ENCODE assay signal across 1 cellular context in the genomic region with DNA sequence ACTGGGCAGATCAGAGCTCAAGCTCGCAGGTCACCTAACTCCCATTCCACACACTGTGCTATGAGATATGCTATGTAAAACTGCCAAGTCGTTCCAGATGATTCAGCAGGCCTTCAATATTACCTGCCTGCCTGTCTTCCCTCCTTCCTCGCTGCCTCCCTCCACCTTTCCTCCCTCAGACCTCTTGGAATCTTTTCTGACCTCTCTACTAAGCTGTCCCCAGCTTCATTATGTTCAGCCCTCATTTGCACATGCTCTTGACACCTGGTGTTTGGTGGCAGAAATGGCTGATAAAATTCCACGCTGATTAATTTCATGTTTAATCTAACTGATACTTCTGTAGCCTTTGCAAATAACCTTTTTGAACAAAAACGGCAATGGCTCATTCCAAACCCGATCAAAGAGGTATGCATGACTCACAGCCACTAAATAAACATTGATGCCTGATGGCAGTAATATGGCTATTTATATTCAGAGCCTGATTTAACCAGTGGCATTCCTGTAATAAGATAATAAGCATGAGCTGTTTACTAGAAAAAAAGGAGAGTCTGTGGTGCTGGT.
TF ChIP-seq lines count a peak whose summit lies in the region.

No MANE protein-coding gene starts in this region.

TF ChIP-seq in HepG2, 621 proteins besides CTCF, POLR2A, EP300 and RAD21 (continued from another document and continues in another):
- TF ChIP-seq HNF1B (CRISPR knock-in tag; IDR thresholded peaks at IDR 0.05) (peak; percentile 47; the same call in 1 of the 2 replicates), NR2F1 (CRISPR knock-in tag; IDR thresholded peaks at IDR 0.05) (peak in 1 of 2 experiments; percentile 37; a peak in 1 of 4 replicates), DNMT3B (CRISPR knock-in tag; conservative IDR thresholded peaks at IDR 0.05) (0 out of 2 replicates have a peak, but pooled peaks have one; percentile 21), ZNF160 (CRISPR knock-in tag; IDR thresholded peaks at IDR 0.05) (no peak), ZNF816 (CRISPR knock-in tag; IDR thresholded peaks at IDR 0.05; ENCODE audit: borderline replicate concordance) (peak; percentile 32), XRCC5 (optimal IDR thresholded peaks at IDR 0.05; ENCODE audit: low read length) (peak; percentile 20), ATF3 (CRISPR knock-in tag; IDR thresholded peaks at IDR 0.05) (peak; percentile 66; the same call in 1 of the 2 replicates), ZNF382 (CRISPR knock-in tag; IDR thresholded peaks at IDR 0.05; ENCODE audit: borderline replicate concordance) (no peak), CREM (IDR thresholded peaks at IDR 0.05) (peak; percentile 21; the same call in 1 of the 2 replicates), CREM (CRISPR knock-in tag; IDR thresholded peaks at IDR 0.05) (no peak), HOMEZ (CRISPR knock-in tag; IDR thresholded peaks at IDR 0.05; ENCODE audit: low read depth) (peak; percentile 75; the same call in 1 of the 2 replicates), ZNF850 (CRISPR knock-in tag; conservative IDR thresholded peaks at IDR 0.05) (no peak), PRDM10 (CRISPR knock-in tag; IDR thresholded peaks at IDR 0.05; ENCODE audit: low read depth) (peak; percentile 53; the same call in 1 of the 2 replicates), TBX2 (CRISPR knock-in tag; IDR thresholded peaks at IDR 0.05; ENCODE audit: borderline replicate concordance) (peak; percentile 71), ZIK1 (CRISPR knock-in tag; IDR thresholded peaks at IDR 0.05; ENCODE audit: borderline replicate concordance, low read depth) (no peak), MAX (IDR thresholded peaks at IDR 0.05) (peak; percentile 33; the same call in 1 of the 2 replicates), ZNF350 (CRISPR knock-in tag; IDR thresholded peaks at IDR 0.05; ENCODE audit: borderline replicate concordance, low read depth) (no peak), FOXA3 (CRISPR knock-in tag; IDR thresholded peaks at IDR 0.05) (peak; percentile 79), SOX5 (CRISPR knock-in tag; IDR thresholded peaks at IDR 0.05; ENCODE audit: borderline replicate concordance) (peak; percentile 51; the same call in 1 of the 2 replicates), ZGPAT (CRISPR knock-in tag; IDR thresholded peaks at IDR 0.05) (peak; percentile 56; the same call in 1 of the 2 replicates), TBX3 (IDR thresholded peaks at IDR 0.05; ENCODE audit: borderline replicate concordance) (peak; percentile 72), ZNF501 (CRISPR knock-in tag; IDR thresholded peaks at IDR 0.05) (peak; percentile 89), ISL2 (CRISPR knock-in tag; IDR thresholded peaks at IDR 0.05) (0 out of 2 replicates have a peak, but pooled peaks have one; percentile 29), CBX5 (CRISPR knock-in tag; IDR thresholded peaks at IDR 0.05; ENCODE audit: borderline replicate concordance) (0 out of 2 replicates have a peak, but pooled peaks have one; percentile 19)
- TF ChIP-seq, protein P1, sequence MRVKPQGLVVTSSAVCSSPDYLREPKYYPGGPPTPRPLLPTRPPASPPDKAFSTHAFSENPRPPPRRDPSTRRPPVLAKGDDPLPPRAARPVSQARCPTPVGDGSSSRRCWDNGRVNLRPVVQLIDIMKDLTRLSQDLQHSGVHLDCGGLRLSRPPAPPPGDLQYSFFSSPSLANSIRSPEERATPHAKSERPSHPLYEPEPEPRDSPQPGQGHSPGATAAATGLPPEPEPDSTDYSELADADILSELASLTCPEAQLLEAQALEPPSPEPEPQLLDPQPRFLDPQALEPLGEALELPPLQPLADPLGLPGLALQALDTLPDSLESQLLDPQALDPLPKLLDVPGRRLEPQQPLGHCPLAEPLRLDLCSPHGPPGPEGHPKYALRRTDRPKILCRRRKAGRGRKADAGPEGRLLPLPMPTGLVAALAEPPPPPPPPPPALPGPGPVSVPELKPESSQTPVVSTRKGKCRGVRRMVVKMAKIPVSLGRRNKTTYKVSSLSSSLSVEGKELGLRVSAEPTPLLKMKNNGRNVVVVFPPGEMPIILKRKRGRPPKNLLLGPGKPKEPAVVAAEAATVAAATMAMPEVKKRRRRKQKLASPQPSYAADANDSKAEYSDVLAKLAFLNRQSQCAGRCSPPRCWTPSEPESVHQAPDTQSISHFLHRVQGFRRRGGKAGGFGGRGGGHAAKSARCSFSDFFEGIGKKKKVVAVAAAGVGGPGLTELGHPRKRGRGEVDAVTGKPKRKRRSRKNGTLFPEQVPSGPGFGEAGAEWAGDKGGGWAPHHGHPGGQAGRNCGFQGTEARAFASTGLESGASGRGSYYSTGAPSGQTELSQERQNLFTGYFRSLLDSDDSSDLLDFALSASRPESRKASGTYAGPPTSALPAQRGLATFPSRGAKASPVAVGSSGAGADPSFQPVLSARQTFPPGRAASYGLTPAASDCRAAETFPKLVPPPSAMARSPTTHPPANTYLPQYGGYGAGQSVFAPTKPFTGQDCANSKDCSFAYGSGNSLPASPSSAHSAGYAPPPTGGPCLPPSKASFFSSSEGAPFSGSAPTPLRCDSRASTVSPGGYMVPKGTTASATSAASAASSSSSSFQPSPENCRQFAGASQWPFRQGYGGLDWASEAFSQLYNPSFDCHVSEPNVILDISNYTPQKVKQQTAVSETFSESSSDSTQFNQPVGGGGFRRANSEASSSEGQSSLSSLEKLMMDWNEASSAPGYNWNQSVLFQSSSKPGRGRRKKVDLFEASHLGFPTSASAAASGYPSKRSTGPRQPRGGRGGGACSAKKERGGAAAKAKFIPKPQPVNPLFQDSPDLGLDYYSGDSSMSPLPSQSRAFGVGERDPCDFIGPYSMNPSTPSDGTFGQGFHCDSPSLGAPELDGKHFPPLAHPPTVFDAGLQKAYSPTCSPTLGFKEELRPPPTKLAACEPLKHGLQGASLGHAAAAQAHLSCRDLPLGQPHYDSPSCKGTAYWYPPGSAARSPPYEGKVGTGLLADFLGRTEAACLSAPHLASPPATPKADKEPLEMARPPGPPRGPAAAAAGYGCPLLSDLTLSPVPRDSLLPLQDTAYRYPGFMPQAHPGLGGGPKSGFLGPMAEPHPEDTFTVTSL (CRISPR knock-in tag; IDR thresholded peaks at IDR 0.05; ENCODE audit: borderline replicate concordance): peak; percentile 89; the same call in 1 of the 2 replicates
- TF ChIP-seq, protein P2, sequence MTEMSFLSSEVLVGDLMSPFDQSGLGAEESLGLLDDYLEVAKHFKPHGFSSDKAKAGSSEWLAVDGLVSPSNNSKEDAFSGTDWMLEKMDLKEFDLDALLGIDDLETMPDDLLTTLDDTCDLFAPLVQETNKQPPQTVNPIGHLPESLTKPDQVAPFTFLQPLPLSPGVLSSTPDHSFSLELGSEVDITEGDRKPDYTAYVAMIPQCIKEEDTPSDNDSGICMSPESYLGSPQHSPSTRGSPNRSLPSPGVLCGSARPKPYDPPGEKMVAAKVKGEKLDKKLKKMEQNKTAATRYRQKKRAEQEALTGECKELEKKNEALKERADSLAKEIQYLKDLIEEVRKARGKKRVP (CRISPR knock-in tag; IDR thresholded peaks at IDR 0.05): 0 out of 4 replicates have a peak, but pooled peaks of 1 of the 2 experiments have one; percentile 10
- TF ChIP-seq, protein P3, sequence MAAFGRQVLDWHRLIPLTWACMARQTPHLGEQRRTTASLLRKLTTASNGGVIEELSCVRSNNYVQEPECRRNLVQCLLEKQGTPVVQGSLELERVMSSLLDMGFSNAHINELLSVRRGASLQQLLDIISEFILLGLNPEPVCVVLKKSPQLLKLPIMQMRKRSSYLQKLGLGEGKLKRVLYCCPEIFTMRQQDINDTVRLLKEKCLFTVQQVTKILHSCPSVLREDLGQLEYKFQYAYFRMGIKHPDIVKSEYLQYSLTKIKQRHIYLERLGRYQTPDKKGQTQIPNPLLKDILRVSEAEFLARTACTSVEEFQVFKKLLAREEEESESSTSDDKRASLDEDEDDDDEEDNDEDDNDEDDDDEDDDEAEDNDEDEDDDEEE (CRISPR knock-in tag; IDR thresholded peaks at IDR 0.05): no peak; the same call in 1 of the 2 replicates
- TF ChIP-seq, protein P4, sequence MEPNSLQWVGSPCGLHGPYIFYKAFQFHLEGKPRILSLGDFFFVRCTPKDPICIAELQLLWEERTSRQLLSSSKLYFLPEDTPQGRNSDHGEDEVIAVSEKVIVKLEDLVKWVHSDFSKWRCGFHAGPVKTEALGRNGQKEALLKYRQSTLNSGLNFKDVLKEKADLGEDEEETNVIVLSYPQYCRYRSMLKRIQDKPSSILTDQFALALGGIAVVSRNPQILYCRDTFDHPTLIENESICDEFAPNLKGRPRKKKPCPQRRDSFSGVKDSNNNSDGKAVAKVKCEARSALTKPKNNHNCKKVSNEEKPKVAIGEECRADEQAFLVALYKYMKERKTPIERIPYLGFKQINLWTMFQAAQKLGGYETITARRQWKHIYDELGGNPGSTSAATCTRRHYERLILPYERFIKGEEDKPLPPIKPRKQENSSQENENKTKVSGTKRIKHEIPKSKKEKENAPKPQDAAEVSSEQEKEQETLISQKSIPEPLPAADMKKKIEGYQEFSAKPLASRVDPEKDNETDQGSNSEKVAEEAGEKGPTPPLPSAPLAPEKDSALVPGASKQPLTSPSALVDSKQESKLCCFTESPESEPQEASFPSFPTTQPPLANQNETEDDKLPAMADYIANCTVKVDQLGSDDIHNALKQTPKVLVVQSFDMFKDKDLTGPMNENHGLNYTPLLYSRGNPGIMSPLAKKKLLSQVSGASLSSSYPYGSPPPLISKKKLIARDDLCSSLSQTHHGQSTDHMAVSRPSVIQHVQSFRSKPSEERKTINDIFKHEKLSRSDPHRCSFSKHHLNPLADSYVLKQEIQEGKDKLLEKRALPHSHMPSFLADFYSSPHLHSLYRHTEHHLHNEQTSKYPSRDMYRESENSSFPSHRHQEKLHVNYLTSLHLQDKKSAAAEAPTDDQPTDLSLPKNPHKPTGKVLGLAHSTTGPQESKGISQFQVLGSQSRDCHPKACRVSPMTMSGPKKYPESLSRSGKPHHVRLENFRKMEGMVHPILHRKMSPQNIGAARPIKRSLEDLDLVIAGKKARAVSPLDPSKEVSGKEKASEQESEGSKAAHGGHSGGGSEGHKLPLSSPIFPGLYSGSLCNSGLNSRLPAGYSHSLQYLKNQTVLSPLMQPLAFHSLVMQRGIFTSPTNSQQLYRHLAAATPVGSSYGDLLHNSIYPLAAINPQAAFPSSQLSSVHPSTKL (CRISPR knock-in tag; IDR thresholded peaks at IDR 0.05): peak; percentile 47; the same call in 1 of the 2 replicates
